Comparison of ENCODE assay signal across 8 cellular contexts in the genomic region with DNA sequence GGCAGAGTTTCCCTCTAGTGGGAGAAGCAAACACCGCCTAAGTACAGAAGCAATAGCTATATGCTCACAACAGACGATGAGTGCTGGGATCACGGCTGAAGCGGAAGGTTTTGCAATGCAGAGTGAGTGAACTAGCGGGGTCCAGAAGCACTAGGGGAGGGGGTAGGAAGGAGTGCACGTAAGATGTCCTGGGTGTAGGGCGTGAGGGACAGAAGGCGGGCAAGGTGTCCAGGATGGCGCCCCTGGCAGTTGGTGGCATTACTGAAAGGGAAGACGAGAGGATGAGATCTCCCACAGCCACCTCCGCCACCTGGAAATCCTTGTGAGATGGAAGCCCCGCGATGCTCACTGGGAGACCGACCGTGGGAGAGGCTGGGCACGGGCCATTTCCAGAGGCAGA.
DNase-seq lines count a peak whose midpoint lies in the region; ATAC-seq and TF ChIP-seq lines count a peak whose summit lies in the region.
"Had no signal": no experiment of that assay in that cellular context is flagged by ENCODE, and none has a peak within 500 bp of the region (broad histone marks: within the 10 kb centered on the region; RNA-seq: fewer than 3 reads in every experiment).

No MANE protein-coding gene starts in this region.

- H3K9me3 ChIP-seq in IMR-90 (ENCODE audit: control insufficient read depth, insufficient read depth, low read length), result no peaks in the 10 kb centered on the region

- H2BK120ac ChIP-seq in IMR-90 (ENCODE audit: low read depth, low read length), result peak overlapping the region; percentile 4

- peak overlapping the region in 1 of 2 experiments; percentile 54; a peak in 1 of 4 replicates for H4K8ac ChIP-seq in IMR-90 (ENCODE audit: low read depth in 2 of 2, low read length in 2 of 2)

- H4K5ac ChIP-seq in IMR-90 (ENCODE audit: low read depth, low read length), result no peak overlapping the region; the same call in 1 of the 2 replicates

- H3K14ac ChIP-seq in IMR-90 (replicated peaks; ENCODE audit: low read depth, low read length), result peak overlapping the region; percentile 57; the same call in 1 of the 2 replicates

- dilution Hi-C loops in IMR-90 (cut with HindIII; ENCODE audit: low sequenced_read_pairs, unreplicated experiment), result no loop called here

- H3K27ac Mint-ChIP-seq in activated CD8-positive, alpha-beta T cell treated with anti-CD3 and anti-CD28 coated beads, Interleukin-2, amount 10 ng/mL, durations not matched to agents 7 days and 5 days, result peak overlapping the region; percentile 96
- peak overlapping the region; percentile 87 for H3K27ac Mint-ChIP-seq in stimulated activated memory B cell treated with anti-CD40 and anti-IgM and Interleukin-4, amounts not matched to agents 10 μg/mL and 1 μg/mL and 100 μg/mL, for 72 hours

- H3K79me1 ChIP-seq in IMR-90 (ENCODE audit: low read depth in 1 of 2, low read length in 2 of 2), result peaks cover 4 to 85% of the 10 kb centered on the region in 2 experiments; a peak in 2 of 4 replicates

- in situ Hi-C loops in IMR-90 (cut with MboI; ENCODE audit: low sequenced_read_pairs), result loop anchor here (25.0 kb wide), 1 partner anchor 469 kb away; no protein-coding TSS in a partner anchor

- no peak overlapping the region; the same call in 1 of the 2 replicates for H3K4me2 ChIP-seq in IMR-90 (ENCODE audit: low read depth, low read length)

- POLR2A ChIA-PET in IMR-90 (lab: Charles Lee; ENCODE audit: unreplicated experiment), result no interaction called here
- POLR2A ChIA-PET in activated CD8-positive, alpha-beta T cell treated with anti-CD3 and anti-CD28 coated beads, Interleukin-2, amount 10 ng/mL, durations not matched to agents 7 days and 5 days (lab: Charles Lee), result interaction anchor here (0.6 to 23.0 kb wide), 15 partner anchors 9 to 216 kb away, joined by 3 to 652 read pairs (median 10); a partner anchor contains a TSS

- no peaks in the 10 kb centered on the region for H3K27me3 ChIP-seq in IMR-90 (ENCODE audit: control insufficient read depth, insufficient read depth, low read length)

- no peaks in the 10 kb centered on the region for H3K27me3 Mint-ChIP-seq in activated CD8-positive, alpha-beta T cell treated with anti-CD3 and anti-CD28 coated beads, Interleukin-2, amount 10 ng/mL, durations not matched to agents 7 days and 5 days (ENCODE audit: low read depth)
- no peaks in the 10 kb centered on the region for H3K27me3 Mint-ChIP-seq in stimulated activated memory B cell treated with anti-CD40 and anti-IgM and Interleukin-4, amounts not matched to agents 10 μg/mL and 1 μg/mL and 100 μg/mL, for 72 hours

- peak overlapping the region; percentile 89 for H2AK5ac ChIP-seq in IMR-90 (ENCODE audit: low read depth, low read length)

- H3K4me1 Mint-ChIP-seq in activated CD8-positive, alpha-beta T cell treated with anti-CD3 and anti-CD28 coated beads, Interleukin-2, amount 10 ng/mL, durations not matched to agents 7 days and 5 days (ENCODE audit: low read depth), result peaks cover 97% of the 10 kb centered on the region
- H3K4me1 Mint-ChIP-seq in stimulated activated memory B cell treated with anti-CD40 and anti-IgM and Interleukin-4, amounts not matched to agents 10 μg/mL and 1 μg/mL and 100 μg/mL, for 72 hours, result peaks cover 99% of the 10 kb centered on the region

- WGBS in IMR-90 (ENCODE audit: extremely low coverage in 2 of 2, insufficient read length in 1 of 2), 2 experiments, result 96% methylated on average over 8 of the region's 16 CpGs; no CpG with 5 or more reads in 1 of the 2 experiments

- 0 out of 2 replicates have a peak overlapping the region, but pooled peaks have one; percentile 30 for H3K18ac ChIP-seq in IMR-90 (ENCODE audit: low read depth, low read length)

- peaks cover 44% of the 10 kb centered on the region for H3K9me1 ChIP-seq in IMR-90 (ENCODE audit: insufficient read depth, low read length)

- DNase-seq in IMR-90 (no peak), fibroblast of pulmonary artery (ENCODE audit: low read depth) (no peak), NCI-H1092 treated with DMSO at 0.1 percent for 48 hours (lab: John Stamatoyannopoulos, UW) (no peak), NCI-H2081 treated with DMSO at 0.1 percent for 48 hours (lab: John Stamatoyannopoulos, UW) (no peak)
- DNase-seq in activated CD8-positive, alpha-beta T cell treated with anti-CD3 and anti-CD28 coated beads, Interleukin-2, amount 10 ng/mL, durations not matched to agents 7 days and 5 days, result peak; percentile 49
- DNase-seq in activated effector memory CD4-positive, alpha-beta T cell treated with Interleukin-2 at 50 U/mL for 16 hours, result no peak
- DNase-seq: effector CD8-positive, alpha-beta T cell had no signal

- H3K4ac ChIP-seq in IMR-90 (ENCODE audit: low read depth, low read length), result peak overlapping the region; percentile 79

- ATAC-seq in IMR-90 (ENCODE audit: low read depth), result no peak
- peak; percentile 9 for ATAC-seq in activated CD8-positive, alpha-beta T cell treated with anti-CD3 and anti-CD28 coated beads, Interleukin-2, amount 10 ng/mL, durations not matched to agents 7 days and 5 days
- ATAC-seq in stimulated activated memory B cell treated with anti-CD40 and anti-IgM and Interleukin-4, amounts not matched to agents 10 μg/mL and 1 μg/mL and 100 μg/mL, for 72 hours, result no peak

- TF ChIP-seq CTCF in IMR-90 (conservative IDR thresholded peaks at IDR 0.05; ENCODE audit: low read depth, low read length) (no peak), fibroblast of pulmonary artery (IDR thresholded peaks at IDR 0.05; ENCODE audit: low read length, missing control alignments) (peak; percentile 20)

- intact Hi-C loops in IMR-90 (cut with micrococcal nuclease), result no loop called here

- BruUV-seq in IMR-90 (replicated peaks; lab: Mats Ljungman, UMichigan), result no TSS peak

- H3K4me3 Mint-ChIP-seq in activated CD8-positive, alpha-beta T cell treated with anti-CD3 and anti-CD28 coated beads, Interleukin-2, amount 10 ng/mL, durations not matched to agents 7 days and 5 days, result peak overlapping the region; percentile 78
- peak overlapping the region; percentile 63 for H3K4me3 Mint-ChIP-seq in stimulated activated memory B cell treated with anti-CD40 and anti-IgM and Interleukin-4, amounts not matched to agents 10 μg/mL and 1 μg/mL and 100 μg/mL, for 72 hours

- no peak overlapping the region for H2AFZ ChIP-seq in IMR-90 (replicated peaks; ENCODE audit: low read length, poor library complexity)

- H2BK20ac ChIP-seq in IMR-90 (ENCODE audit: low read depth, low read length), result no peak overlapping the region

- H3K9me3 Mint-ChIP-seq in activated CD8-positive, alpha-beta T cell treated with anti-CD3 and anti-CD28 coated beads, Interleukin-2, amount 10 ng/mL, durations not matched to agents 7 days and 5 days (ENCODE audit: insufficient read depth), result no peaks in the 10 kb centered on the region
- no peaks in the 10 kb centered on the region for H3K9me3 Mint-ChIP-seq in stimulated activated memory B cell treated with anti-CD40 and anti-IgM and Interleukin-4, amounts not matched to agents 10 μg/mL and 1 μg/mL and 100 μg/mL, for 72 hours

- peaks cover 46% of the 10 kb centered on the region for H3K4me1 ChIP-seq in IMR-90 (ENCODE audit: control insufficient read depth, insufficient read depth, low read length)

- H3K56ac ChIP-seq in IMR-90 (ENCODE audit: extremely low read depth, insufficient read depth, low read length), result no peak overlapping the region

- peak overlapping the region; percentile 92 for H3K27ac ChIP-seq in IMR-90 (ENCODE audit: insufficient read depth, low read length)

- peak overlapping the region; percentile 20 for H2AK9ac ChIP-seq in IMR-90 (replicated peaks; ENCODE audit: low read depth, low read length, poor library complexity)

- peak overlapping the region; percentile 88 for H2BK5ac ChIP-seq in IMR-90 (ENCODE audit: low read depth, low read length, poor library complexity, severe bottlenecking)

- peak overlapping the region; percentile 50; the same call in 1 of the 2 replicates for H3K23ac ChIP-seq in IMR-90 (ENCODE audit: low read depth, low read length)

- H2BK15ac ChIP-seq in IMR-90 (ENCODE audit: low read depth, low read length), result no peak overlapping the region; the same call in 2 of the 3 replicates

- H3K9ac ChIP-seq in IMR-90 (ENCODE audit: low read depth, low read length), result no peak overlapping the region

- H4K91ac ChIP-seq in IMR-90 (ENCODE audit: insufficient read depth, low read depth, low read length), result peak overlapping the region; percentile 7; the same call in 1 of the 2 replicates

- CTCF ChIA-PET in IMR-90 (lab: Yijun Ruan, JAX), result interaction anchor here (1.2 kb wide), 1 partner anchor 246 kb away, joined by 3 read pairs; no protein-coding TSS in a partner anchor
- CTCF ChIA-PET in activated CD8-positive, alpha-beta T cell treated with anti-CD3 and anti-CD28 coated beads, Interleukin-2, amount 10 ng/mL, durations not matched to agents 7 days and 5 days (lab: Charles Lee), result interaction anchor here (0.8 to 14.5 kb wide), 19 partner anchors 9 to 334 kb away, joined by 3 to 212 read pairs (median 5); no protein-coding TSS in a partner anchor

- TF ChIP-seq RAD21 in IMR-90 (IDR thresholded peaks at IDR 0.05; ENCODE audit: low read length), result no peak

- peaks cover 91% of the 10 kb centered on the region for H4K20me1 ChIP-seq in IMR-90 (ENCODE audit: insufficient read depth, low read length)

- H3K36me3 Mint-ChIP-seq in activated CD8-positive, alpha-beta T cell treated with anti-CD3 and anti-CD28 coated beads, Interleukin-2, amount 10 ng/mL, durations not matched to agents 7 days and 5 days (ENCODE audit: low read depth), result peaks cover 94% of the 10 kb centered on the region
- peaks cover 49% of the 10 kb centered on the region for H3K36me3 Mint-ChIP-seq in stimulated activated memory B cell treated with anti-CD40 and anti-IgM and Interleukin-4, amounts not matched to agents 10 μg/mL and 1 μg/mL and 100 μg/mL, for 72 hours

- H3K36me3 ChIP-seq in IMR-90 (ENCODE audit: control insufficient read depth, insufficient read depth, low read length), result peaks cover 4% of the 10 kb centered on the region

- TF ChIP-seq POLR2A in IMR-90 (IDR thresholded peaks at IDR 0.05; ENCODE audit: low read depth, low read length), result no peak

- H3K4me3 ChIP-seq in IMR-90 (ENCODE audit: insufficient read depth, low read depth, low read length), result no peak overlapping the region
- no peak overlapping the region for H3K4me3 ChIP-seq in fibroblast of pulmonary artery (replicated peaks; ENCODE audit: low read depth, low read length)

TF ChIP-seq in IMR-90, 13 proteins besides CTCF, POLR2A, EP300 and RAD21 (continues in another document):
- TF ChIP-seq RCOR1 (IDR thresholded peaks at IDR 0.05; ENCODE audit: insufficient replicate concordance, low read length), result no peak
- TF ChIP-seq BHLHE40 (IDR thresholded peaks at IDR 0.05; ENCODE audit: low read depth, low read length), result no peak
- TF ChIP-seq CEBPB (IDR thresholded peaks at IDR 0.05; ENCODE audit: low read depth, low read length), result no peak
- no peak for TF ChIP-seq SMC3 (IDR thresholded peaks at IDR 0.05; ENCODE audit: low read depth, low read length)
- no peak for TF ChIP-seq CHD1 (IDR thresholded peaks at IDR 0.05; ENCODE audit: low read depth, low read length)
- TF ChIP-seq MAFK (IDR thresholded peaks at IDR 0.05; ENCODE audit: low read depth, low read length), result no peak
- no peak for TF ChIP-seq RFX5 (IDR thresholded peaks at IDR 0.05; ENCODE audit: low read depth, low read length)
- no peak for TF ChIP-seq MAZ (IDR thresholded peaks at IDR 0.05; ENCODE audit: borderline replicate concordance, low read depth, low read length)
- TF ChIP-seq MXI1 (IDR thresholded peaks at IDR 0.05; ENCODE audit: borderline replicate concordance, low read depth, low read length), result no peak
